21 cellular contexts compared by ENCODE assay signal in the genomic region with DNA sequence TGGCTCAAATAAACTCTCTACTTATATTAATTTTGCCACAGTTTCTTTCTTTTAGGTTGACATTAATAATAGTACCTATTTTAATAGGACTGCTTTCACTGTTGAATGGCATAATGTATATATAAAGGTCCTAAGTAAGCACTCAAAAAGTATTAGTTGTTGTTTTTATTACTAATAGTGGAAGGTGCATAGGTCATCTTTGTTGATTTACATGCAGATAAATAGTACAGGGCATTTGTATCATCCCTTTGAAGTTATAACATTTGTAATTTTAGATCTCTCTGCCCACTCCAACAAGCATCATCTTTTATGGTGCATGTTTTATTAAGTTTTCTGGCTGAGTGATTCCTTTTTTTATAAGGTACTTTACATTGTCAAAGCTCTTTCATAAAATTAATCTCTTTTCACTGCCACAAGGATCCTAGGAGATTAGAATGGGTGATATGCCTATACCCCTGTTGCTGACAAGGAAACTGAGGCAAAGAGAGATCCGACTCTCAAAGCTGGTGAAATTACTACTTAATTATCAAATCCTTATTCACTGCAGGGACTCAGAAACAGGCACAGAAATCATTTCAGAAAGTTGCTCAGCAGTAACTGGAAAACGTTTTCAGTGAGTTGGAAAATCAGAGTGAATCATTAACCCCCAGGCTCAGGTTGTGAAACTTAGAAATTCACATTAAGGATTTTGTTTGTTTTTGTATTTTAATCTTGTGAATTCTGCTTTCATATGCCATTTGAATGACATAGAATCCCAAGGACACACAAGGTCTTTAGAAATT.
DNase-seq lines count a peak whose midpoint lies in the region; ATAC-seq, FAIRE-seq and TF ChIP-seq lines count a peak whose summit lies in the region.
"Had no signal": no experiment of that assay in that cellular context is flagged by ENCODE, and none has a peak within 500 bp of the region (broad histone marks: within the 10 kb centered on the region; RNA-seq: fewer than 3 reads in every experiment).

No MANE protein-coding gene starts in this region.

- no peaks in the 10 kb centered on the region for H3K9me3 Mint-ChIP-seq in HFFc6

- no peak overlapping the region for H3K4me2 ChIP-seq in osteoblast (ENCODE audit: insufficient read depth, low read length)

- H4K20me1 ChIP-seq in osteoblast (ENCODE audit: insufficient read depth, low read length), result no peaks in the 10 kb centered on the region

- H3K4me1 ChIP-seq in osteoblast (ENCODE audit: insufficient read depth, low read length), result no peaks in the 10 kb centered on the region
- H3K4me1 ChIP-seq: parathyroid adenoma had no signal

- H2AFZ ChIP-seq in osteoblast (ENCODE audit: low read length), result no peak overlapping the region
- H2AFZ ChIP-seq: parathyroid adenoma had no signal

- no peak overlapping the region for H3K27ac ChIP-seq in osteoblast (ENCODE audit: low read depth, low read length)
- H3K27ac ChIP-seq: parathyroid adenoma had no signal

- DNase-seq in HFFc6 (peak; percentile 6), amniotic epithelial cell (ENCODE audit: low read depth) (peak; percentile 19), osteoblast (ENCODE audit: insufficient read length, low spot score, missing footprints) (peak; percentile 9), NCI-H2081 (lab: John Stamatoyannopoulos, UW) (no peak), NCI-H345 treated with DMSO at 0.1 percent for 48 hours (lab: John Stamatoyannopoulos, UW; ENCODE audit: unreplicated experiment) (no peak), SW480 (ENCODE audit: low spot score) (no peak)
- DNase-seq: activated CD4-positive, alpha-beta T cell treated with anti-CD3 and anti-CD28 coated beads for 48 hours; activated gamma-delta T cell; amniotic stem cell; effector memory CD4-positive, alpha-beta T cell; hippocampal formation; Karpas-422; left ventricle myocardium superior; NCI-H1436; NK-92 treated with Interleukin-12 subunit alpha and Interleukin-12 subunit beta, amount 100 ng/mL, for 24 hours; RPMI8226; stimulated activated CD4-positive, alpha-beta T cell treated with anti-CD3 and anti-CD28 coated beads, Interleukin-4, amount 100 ng/mL, for 4 hours had no signal

- H3K36me3 Mint-ChIP-seq in HFFc6 (ENCODE audit: low read depth), result no peaks in the 10 kb centered on the region

- H3K4me3 Mint-ChIP-seq in HFFc6, result no peak overlapping the region

- no peak overlapping the region for H3K27ac Mint-ChIP-seq in HFFc6

- no peaks in the 10 kb centered on the region for H3K9me3 ChIP-seq in osteoblast (ENCODE audit: low read depth, low read length)

- peak; percentile 99 for FAIRE-seq in islet of Langerhans (lab: Jason Lieb, UNC)

- H3K36me3 ChIP-seq in osteoblast (ENCODE audit: insufficient read depth, low read length), result no peaks in the 10 kb centered on the region

- no peaks in the 10 kb centered on the region for H3K27me3 ChIP-seq in osteoblast (ENCODE audit: insufficient read depth, low read length)

- H3K4me1 Mint-ChIP-seq in HFFc6 (ENCODE audit: low read depth), result no peaks in the 10 kb centered on the region; the same call in 1 of the 2 replicates

- peaks cover 2% of the 10 kb centered on the region; the same call in 1 of the 2 replicates for H3K27me3 Mint-ChIP-seq in HFFc6 (ENCODE audit: insufficient read depth)

- H3K4me3 ChIP-seq in osteoblast (ENCODE audit: insufficient read depth, low read length), result no peak overlapping the region

- H3K79me2 ChIP-seq in osteoblast (ENCODE audit: insufficient read depth, low read length), result no peaks in the 10 kb centered on the region
- H3K79me2 ChIP-seq: parathyroid adenoma had no signal

- ATAC-seq in GM19467 (IDR thresholded peaks at IDR 0.05; ENCODE audit: unreplicated experiment), result no peak
- ATAC-seq: HCT116, left ventricle myocardium superior had no signal

- TF ChIP-seq CTCF in HFFc6 (IDR thresholded peaks at IDR 0.05) (no peak), osteoblast (IDR thresholded peaks at IDR 0.05; ENCODE audit: extremely low read depth, low read depth, low read length) (no peak)

Comparison
In these comparisons a context has a peak if more than half of its experiments do, and no peak if none do; other contexts are left out.
1. DNase-seq: peak in HFFc6 (single experiment), amniotic epithelial cell (single experiment) and osteoblast (single experiment); none in NCI-H2081 (0 of 2), NCI-H345 treated with DMSO at 0.1 percent for 48 hours (single experiment) and SW480 (single experiment).